8 cellular contexts compared by ENCODE assay signal in genomic region chr18:3447035-3447894, GRCh38. TPM values are rescaled to one million over a fixed set of nuclear protein-coding genes. Genes with fewer than 3 reads are reported as not detected.
DNase-seq lines count a peak whose midpoint lies in the region; ATAC-seq and TF ChIP-seq lines count a peak whose summit lies in the region.

No MANE protein-coding gene starts in this region.

- H3K9me3 ChIP-seq in HAP-1, result no peaks in the 10 kb centered on the region
- H3K9me3 ChIP-seq in WERI-Rb-1 (ENCODE audit: severe bottlenecking), result no peaks in the 10 kb centered on the region
- no peaks in the 10 kb centered on the region for H3K9me3 ChIP-seq in esophagus squamous epithelium
- H3K9me3 ChIP-seq in neutrophil, result no peaks in the 10 kb centered on the region

- no peak for ATAC-seq in activated CD4-positive, CD25-positive, alpha-beta regulatory T cell treated with anti-CD3 and anti-CD28 coated beads, Interleukin-2, amount 50 U/mL, for 24 hours
- ATAC-seq in HG03025 (IDR thresholded peaks at IDR 0.05; ENCODE audit: low FRiP score, unreplicated experiment), result no peak

- no peak for TF ChIP-seq POLR2A in esophagus squamous epithelium (IDR thresholded peaks at IDR 0.05)

- in situ Hi-C loops in ACHN (cut with HindIII; ENCODE audit: low pct_ligation_motif_present, low pct_unique_long_range_greater_than_20kb, low sequenced_read_pairs), result no loop called here
- in situ Hi-C loops in HAP-1 (cut with MboI; ENCODE audit: low sequenced_read_pairs), result loop anchor here (10.0 kb wide), 1 partner anchor 218 kb away; no protein-coding TSS in a partner anchor

- no peaks in the 10 kb centered on the region for H3K36me3 ChIP-seq in HAP-1 (replicated peaks)
- no peaks in the 10 kb centered on the region for H3K36me3 ChIP-seq in WERI-Rb-1
- no peaks in the 10 kb centered on the region for H3K36me3 ChIP-seq in esophagus squamous epithelium
- H3K36me3 ChIP-seq in neutrophil, result no peaks in the 10 kb centered on the region

- H3K27ac ChIP-seq in WERI-Rb-1, result peak overlapping the region; percentile 87
- H3K27ac ChIP-seq in esophagus squamous epithelium, result peak overlapping the region; percentile 97 to 99 (median 99)
- H3K27ac ChIP-seq in neutrophil, result peak overlapping the region; percentile 93

- peak; percentile 55 for DNase-seq in ACHN
- DNase-seq in HAP-1 (ENCODE audit: low spot score in 2 of 2), result peak in 1 of 2 experiments; percentile 51
- peak; percentile 37 for DNase-seq in WERI-Rb-1
- DNase-seq in esophagus squamous epithelium (lab: John Stamatoyannopoulos, UW), result no peak
- DNase-seq in NCI-H345 (lab: John Stamatoyannopoulos, UW), result no peak

- H3K27me3 ChIP-seq in HAP-1 (ENCODE audit: low read depth) (no peaks in the 10 kb centered on the region), WERI-Rb-1 (ENCODE audit: insufficient read depth, low read depth, severe bottlenecking) (no peaks in the 10 kb centered on the region), esophagus squamous epithelium (no peaks in the 10 kb centered on the region), neutrophil (peaks cover 24% of the 10 kb centered on the region)

- WGBS in esophagus squamous epithelium, 2 donors, result 2 to 8% methylated on average over 22 of the region's 22 CpGs

- intact Hi-C loops in esophagus squamous epithelium (cut with DNase I), result loop anchor here (5.0 to 10.0 kb wide), 2 partner anchors 145 to 162 kb away; no protein-coding TSS in a partner anchor

- H3K4me1 ChIP-seq in HAP-1 (peaks cover 13% of the 10 kb centered on the region), esophagus squamous epithelium (peaks cover 7 to 25% (median 12%) of the 10 kb centered on the region in 3 donors), neutrophil (ENCODE audit: control insufficient read depth in 1 of 2, insufficient read depth in 1 of 2, low read depth in 1 of 2, low read length in 1 of 2) (peaks cover 31 to 32% of the 10 kb centered on the region in 2 experiments)

- TF ChIP-seq CTCF in WERI-Rb-1 (IDR thresholded peaks at IDR 0.05; ENCODE audit: low read depth, low read length) (no peak), esophagus squamous epithelium (IDR thresholded peaks at IDR 0.05) (no peak), neutrophil (IDR thresholded peaks at IDR 0.05) (no peak)

- H3K4me3 ChIP-seq in HAP-1 (peak overlapping the region; percentile 58), WERI-Rb-1 (ENCODE audit: low read depth, low read length) (peak overlapping the region; percentile 80), esophagus squamous epithelium (peak overlapping the region; percentile 80 to 95 (median 83)), neutrophil (ENCODE audit: low read depth in 1 of 2, low read length in 1 of 2) (peak overlapping the region; percentile 80 to 93)

RNA-seq across cellular contexts. Expression of gene TGIF1, which starts 2.7 kb away (rescaled TPM):
- total RNA-seq in esophagus squamous epithelium, result 10 to 100 TPM; 37.3 to 75.7 (median 57.0) TPM

Comparison
In these comparisons a context has a peak if more than half of its experiments do, and no peak if none do; other contexts are left out.
1. DNase-seq: peak in ACHN (single experiment) and WERI-Rb-1 (single experiment); none in esophagus squamous epithelium (single experiment) and NCI-H345 (single experiment).
2. Peak in every context shown above with its lines, with median percentiles within 50 percentile points of each other: H3K4me3 ChIP-seq and H3K27ac ChIP-seq.